ENCODE assay signal across 2 cellular contexts in genomic region chr18:49561377-49562193, GRCh38.
TF ChIP-seq lines count a peak whose summit lies in the region.

TSS of gene LIPG (plus strand) at chr18:49562057. CDS start at chr18:49562309, 252 bp downstream.

TF ChIP-seq in HCT116, 20 proteins besides CTCF, POLR2A, EP300 and RAD21 (continued from another document):
- TF ChIP-seq ZBTB33 (IDR thresholded peaks at IDR 0.05; ENCODE audit: extremely low read depth, insufficient replicate concordance, low read length), result no peak
TF ChIP-seq in HCT116: peak in this region for 2.

TF ChIP-seq in WTC11, 78 proteins besides CTCF, POLR2A, EP300 and RAD21 (continued from another document and continues in another):
- TF ChIP-seq TEAD4 (CRISPR knock-in tag; IDR thresholded peaks at IDR 0.05) (no peak), ZNF671 (CRISPR knock-in tag; IDR thresholded peaks at IDR 0.05) (no peak), IRF1 (CRISPR knock-in tag; IDR thresholded peaks at IDR 0.05) (peak; percentile 16; the same call in 1 of the 2 replicates), ZNF532 (CRISPR knock-in tag; IDR thresholded peaks at IDR 0.05; ENCODE audit: borderline replicate concordance) (no peak), SMAD4 (CRISPR knock-in tag; IDR thresholded peaks at IDR 0.05) (no peak; the same call in 1 of the 2 replicates), OVOL2 (CRISPR knock-in tag; IDR thresholded peaks at IDR 0.05; ENCODE audit: borderline replicate concordance) (no peak), GTF2I (CRISPR knock-in tag; conservative IDR thresholded peaks at IDR 0.05) (no peak), MLX (CRISPR knock-in tag; IDR thresholded peaks at IDR 0.05) (no peak; the same call in 1 of the 2 replicates), ZNF317 (CRISPR knock-in tag; IDR thresholded peaks at IDR 0.05; ENCODE audit: borderline replicate concordance, low read depth) (0 out of 2 replicates have a peak, but pooled peaks have one; percentile 14), NFATC4 (CRISPR knock-in tag; IDR thresholded peaks at IDR 0.05) (no peak), ZNF232 (CRISPR knock-in tag; IDR thresholded peaks at IDR 0.05) (peak; percentile 73), HMGA2 (CRISPR knock-in tag; IDR thresholded peaks at IDR 0.05) (no peak), ATF6 (CRISPR knock-in tag; IDR thresholded peaks at IDR 0.05) (no peak), CDX4 (CRISPR knock-in tag; IDR thresholded peaks at IDR 0.05; ENCODE audit: borderline replicate concordance) (no peak), NFYB (CRISPR knock-in tag; conservative IDR thresholded peaks at IDR 0.05; ENCODE audit: low read depth) (peak; percentile 73), MYBL2 (CRISPR knock-in tag; IDR thresholded peaks at IDR 0.05) (peak; percentile 94), ZNF138 (CRISPR knock-in tag; conservative IDR thresholded peaks at IDR 0.05) (no peak), ZMAT4 (CRISPR knock-in tag; IDR thresholded peaks at IDR 0.05) (no peak), SMAD3 (CRISPR knock-in tag; IDR thresholded peaks at IDR 0.05; ENCODE audit: borderline replicate concordance) (no peak; the same call in 1 of the 2 replicates), FOXP1 (CRISPR knock-in tag; IDR thresholded peaks at IDR 0.05; ENCODE audit: borderline replicate concordance) (no peak; the same call in 1 of the 2 replicates), TP53 (CRISPR knock-in tag; IDR thresholded peaks at IDR 0.05) (peak; percentile 93), PRDM15 (CRISPR knock-in tag; IDR thresholded peaks at IDR 0.05) (peak; percentile 55), ZBTB21 (CRISPR knock-in tag; IDR thresholded peaks at IDR 0.05; ENCODE audit: borderline replicate concordance) (0 out of 2 replicates have a peak, but pooled peaks have one; percentile 62), ELF4 (CRISPR knock-in tag; IDR thresholded peaks at IDR 0.05; ENCODE audit: low read depth) (no peak), SOX15 (CRISPR knock-in tag; IDR thresholded peaks at IDR 0.05) (no peak), ESRRA (CRISPR knock-in tag; IDR thresholded peaks at IDR 0.05; ENCODE audit: borderline replicate concordance) (peak; percentile 82), ATF2 (CRISPR knock-in tag; IDR thresholded peaks at IDR 0.05; ENCODE audit: borderline replicate concordance, low read depth) (no peak), AFF4 (CRISPR knock-in tag; IDR thresholded peaks at IDR 0.05; ENCODE audit: borderline replicate concordance) (peak; percentile 91), PRRX2 (CRISPR knock-in tag; IDR thresholded peaks at IDR 0.05) (no peak), ZBTB43 (CRISPR knock-in tag; IDR thresholded peaks at IDR 0.05) (0 out of 2 replicates have a peak, but pooled peaks have one; percentile 23), FOXP4 (CRISPR knock-in tag; IDR thresholded peaks at IDR 0.05) (peak; percentile 92), MAX (CRISPR knock-in tag; IDR thresholded peaks at IDR 0.05) (peak; percentile 94)
